Comparison of ENCODE assay signal across 1 cellular context in genomic region chr1:67945733-67946374, GRCh38.
TF ChIP-seq lines count a peak whose summit lies in the region.

No MANE protein-coding gene starts in this region.

TF ChIP-seq in GM23338, 12 proteins besides CTCF, POLR2A, EP300 and RAD21 (continued from another document):
- TF ChIP-seq, protein P1, sequence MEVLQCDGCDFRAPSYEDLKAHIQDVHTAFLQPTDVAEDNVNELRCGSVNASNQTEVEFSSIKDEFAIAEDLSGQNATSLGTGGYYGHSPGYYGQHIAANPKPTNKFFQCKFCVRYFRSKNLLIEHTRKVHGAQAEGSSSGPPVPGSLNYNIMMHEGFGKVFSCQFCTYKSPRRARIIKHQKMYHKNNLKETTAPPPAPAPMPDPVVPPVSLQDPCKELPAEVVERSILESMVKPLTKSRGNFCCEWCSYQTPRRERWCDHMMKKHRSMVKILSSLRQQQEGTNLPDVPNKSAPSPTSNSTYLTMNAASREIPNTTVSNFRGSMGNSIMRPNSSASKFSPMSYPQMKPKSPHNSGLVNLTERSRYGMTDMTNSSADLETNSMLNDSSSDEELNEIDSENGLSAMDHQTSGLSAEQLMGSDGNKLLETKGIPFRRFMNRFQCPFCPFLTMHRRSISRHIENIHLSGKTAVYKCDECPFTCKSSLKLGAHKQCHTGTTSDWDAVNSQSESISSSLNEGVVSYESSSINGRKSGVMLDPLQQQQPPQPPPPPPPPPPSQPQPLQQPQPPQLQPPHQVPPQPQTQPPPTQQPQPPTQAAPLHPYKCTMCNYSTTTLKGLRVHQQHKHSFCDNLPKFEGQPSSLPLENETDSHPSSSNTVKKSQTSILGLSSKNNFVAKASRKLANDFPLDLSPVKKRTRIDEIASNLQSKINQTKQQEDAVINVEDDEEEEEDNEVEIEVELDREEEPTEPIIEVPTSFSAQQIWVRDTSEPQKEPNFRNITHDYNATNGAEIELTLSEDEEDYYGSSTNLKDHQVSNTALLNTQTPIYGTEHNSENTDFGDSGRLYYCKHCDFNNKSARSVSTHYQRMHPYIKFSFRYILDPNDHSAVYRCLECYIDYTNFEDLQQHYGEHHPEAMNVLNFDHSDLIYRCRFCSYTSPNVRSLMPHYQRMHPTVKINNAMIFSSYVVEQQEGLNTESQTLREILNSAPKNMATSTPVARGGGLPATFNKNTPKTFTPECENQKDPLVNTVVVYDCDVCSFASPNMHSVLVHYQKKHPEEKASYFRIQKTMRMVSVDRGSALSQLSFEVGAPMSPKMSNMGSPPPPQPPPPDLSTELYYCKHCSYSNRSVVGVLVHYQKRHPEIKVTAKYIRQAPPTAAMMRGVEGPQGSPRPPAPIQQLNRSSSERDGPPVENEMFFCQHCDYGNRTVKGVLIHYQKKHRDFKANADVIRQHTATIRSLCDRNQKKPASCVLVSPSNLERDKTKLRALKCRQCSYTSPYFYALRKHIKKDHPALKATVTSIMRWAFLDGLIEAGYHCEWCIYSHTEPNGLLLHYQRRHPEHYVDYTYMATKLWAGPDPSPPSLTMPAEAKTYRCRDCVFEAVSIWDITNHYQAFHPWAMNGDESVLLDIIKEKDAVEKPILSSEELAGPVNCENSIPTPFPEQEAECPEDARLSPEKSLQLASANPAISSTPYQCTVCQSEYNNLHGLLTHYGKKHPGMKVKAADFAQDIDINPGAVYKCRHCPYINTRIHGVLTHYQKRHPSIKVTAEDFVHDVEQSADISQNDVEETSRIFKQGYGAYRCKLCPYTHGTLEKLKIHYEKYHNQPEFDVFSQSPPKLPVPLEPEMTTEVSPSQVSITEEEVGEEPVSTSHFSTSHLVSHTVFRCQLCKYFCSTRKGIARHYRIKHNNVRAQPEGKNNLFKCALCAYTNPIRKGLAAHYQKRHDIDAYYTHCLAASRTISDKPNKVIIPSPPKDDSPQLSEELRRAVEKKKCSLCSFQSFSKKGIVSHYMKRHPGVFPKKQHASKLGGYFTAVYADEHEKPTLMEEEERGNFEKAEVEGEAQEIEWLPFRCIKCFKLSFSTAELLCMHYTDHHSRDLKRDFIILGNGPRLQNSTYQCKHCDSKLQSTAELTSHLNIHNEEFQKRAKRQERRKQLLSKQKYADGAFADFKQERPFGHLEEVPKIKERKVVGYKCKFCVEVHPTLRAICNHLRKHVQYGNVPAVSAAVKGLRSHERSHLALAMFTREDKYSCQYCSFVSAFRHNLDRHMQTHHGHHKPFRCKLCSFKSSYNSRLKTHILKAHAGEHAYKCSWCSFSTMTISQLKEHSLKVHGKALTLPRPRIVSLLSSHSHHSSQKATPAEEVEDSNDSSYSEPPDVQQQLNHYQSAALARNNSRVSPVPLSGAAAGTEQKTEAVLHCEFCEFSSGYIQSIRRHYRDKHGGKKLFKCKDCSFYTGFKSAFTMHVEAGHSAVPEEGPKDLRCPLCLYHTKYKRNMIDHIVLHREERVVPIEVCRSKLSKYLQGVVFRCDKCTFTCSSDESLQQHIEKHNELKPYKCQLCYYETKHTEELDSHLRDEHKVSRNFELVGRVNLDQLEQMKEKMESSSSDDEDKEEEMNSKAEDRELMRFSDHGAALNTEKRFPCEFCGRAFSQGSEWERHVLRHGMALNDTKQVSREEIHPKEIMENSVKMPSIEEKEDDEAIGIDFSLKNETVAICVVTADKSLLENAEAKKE (CRISPR knock-in tag; IDR thresholded peaks at IDR 0.05) = no peak
- no peak for TF ChIP-seq POLR2AphosphoS5 (IDR thresholded peaks at IDR 0.05; ENCODE audit: low read depth)
